Comparison of ENCODE assay signal across 17 cellular contexts in genomic region chr6:65728879-65729479, GRCh38. TPM values are rescaled to one million over a fixed set of nuclear protein-coding genes. Genes with fewer than 3 reads are reported as not detected.
DNase-seq lines count a peak whose midpoint lies in the region; ATAC-seq and TF ChIP-seq lines count a peak whose summit lies in the region.
"Had no signal": no experiment of that assay in that cellular context is flagged by ENCODE, and none has a peak within 500 bp of the region (broad histone marks: within the 10 kb centered on the region; RNA-seq: fewer than 3 reads in every experiment).

No MANE protein-coding gene starts in this region.

- H2BK120ac ChIP-seq in neuronal stem cell (ENCODE audit: low read depth, low read length) = no peak overlapping the region

- H2AFZ ChIP-seq in hepatocyte (no peak overlapping the region), neuronal stem cell (ENCODE audit: low read length) (peak overlapping the region; percentile 74)
- H2AFZ ChIP-seq: GM23248 had no signal

- no peak overlapping the region for H3K27ac Mint-ChIP-seq in immature natural killer cell

- no peaks in the 10 kb centered on the region for H4K20me1 ChIP-seq in hepatocyte (ENCODE audit: insufficient read depth, poor library complexity, severe bottlenecking)

- no peak overlapping the region for H4K8ac ChIP-seq in neuronal stem cell (ENCODE audit: low read depth, low read length)

- in situ Hi-C loops in HAP-1 (cut with MboI; ENCODE audit: low sequenced_read_pairs) = no loop called here

- no peak overlapping the region for H3K4me3 Mint-ChIP-seq in immature natural killer cell
- H3K4me3 Mint-ChIP-seq: CD4-positive, alpha-beta memory T cell; H9 had no signal

- no peak overlapping the region for H3K9ac ChIP-seq in neuronal stem cell (ENCODE audit: low read depth, low read length, poor library complexity)
- H3K9ac ChIP-seq: GM23248 had no signal

- H3K79me1 ChIP-seq in neuronal stem cell (ENCODE audit: low read depth, low read length) = no peaks in the 10 kb centered on the region

- 46% methylated on average over 3 of the region's 3 CpGs for WGBS in hepatocyte (ENCODE audit: low lambda C conversion rate, missing lambda C conversion rate)
- no CpG with 5 or more reads among the region's 3 CpGs for WGBS in neuronal stem cell (ENCODE audit: extremely low coverage in 2 of 2, insufficient read length in 2 of 2, insufficient replicate concordance in 1 of 2), 2 donors
- WGBS in sigmoid colon, 2 donors = 14 to 40% methylated on average over 3 of the region's 3 CpGs

- no peak for TF ChIP-seq EP300 in sigmoid colon (IDR thresholded peaks at IDR 0.05)

- intact Hi-C loops in sigmoid colon (cut with DNase I) = no loop called here

- no peak overlapping the region for H3K23ac ChIP-seq in neuronal stem cell (ENCODE audit: low read depth, low read length, poor library complexity)

- no peaks in the 10 kb centered on the region for H3K9me2 ChIP-seq in hepatocyte (replicated peaks; ENCODE audit: insufficient read depth)

- H3K4me3 ChIP-seq in HAP-1 (no peak overlapping the region), hepatocyte (no peak overlapping the region), neuronal stem cell (ENCODE audit: low read length in 2 of 2) (no peak overlapping the region), sigmoid colon (no peak overlapping the region)
- H3K4me3 ChIP-seq: GM23248 had no signal

- H3K4me1 ChIP-seq in HAP-1 (peaks cover 23% of the 10 kb centered on the region), hepatocyte (ENCODE audit: insufficient read depth) (no peaks in the 10 kb centered on the region), neuronal stem cell (ENCODE audit: control insufficient read depth in 2 of 2, insufficient read depth in 1 of 2, low read depth in 1 of 2, low read length in 2 of 2) (no peaks in the 10 kb centered on the region), sigmoid colon (no peaks in the 10 kb centered on the region)
- H3K4me1 ChIP-seq: BE2C had no signal

- no peak for TF ChIP-seq POLR2A in sigmoid colon (IDR thresholded peaks at IDR 0.05)

- H3K9me3 ChIP-seq in HAP-1 (no peaks in the 10 kb centered on the region), hepatocyte (ENCODE audit: low read depth) (no peaks in the 10 kb centered on the region), neuronal stem cell (replicated peaks in 1 of 2; ENCODE audit: control insufficient read depth in 2 of 2, insufficient read depth in 1 of 2, low read depth in 1 of 2, low read length in 2 of 2) (no peaks in the 10 kb centered on the region), sigmoid colon (no peaks in the 10 kb centered on the region)
- H3K9me3 ChIP-seq: BE2C had no signal

- no peaks in the 10 kb centered on the region for H3K4me1 Mint-ChIP-seq in immature natural killer cell
- H3K4me1 Mint-ChIP-seq: CD4-positive, alpha-beta memory T cell; H9 had no signal

- H3K27me3 ChIP-seq in HAP-1 (ENCODE audit: low read depth) (no peaks in the 10 kb centered on the region), hepatocyte (no peaks in the 10 kb centered on the region), neuronal stem cell (ENCODE audit: control insufficient read depth in 3 of 3, insufficient read depth in 3 of 3, low read depth in 1 of 3, low read length in 3 of 3) (no peaks in the 10 kb centered on the region), sigmoid colon (no peaks in the 10 kb centered on the region)
- H3K27me3 ChIP-seq: BE2C had no signal

- no peak overlapping the region for H4K91ac ChIP-seq in neuronal stem cell (ENCODE audit: low read depth, low read length, poor library complexity)

- H2BK5ac ChIP-seq in neuronal stem cell (ENCODE audit: low read length) = no peak overlapping the region

- H3K36me3 Mint-ChIP-seq in immature natural killer cell = peaks cover 0 to 4% (median 0%) of the 10 kb centered on the region in 3 donors
- H3K36me3 Mint-ChIP-seq: CD4-positive, alpha-beta memory T cell had no signal

- ATAC-seq in SK-N-SH treated with all-trans-retinoic acid at 6 μM for 48 hours = no peak

- H2AK5ac ChIP-seq in neuronal stem cell (ENCODE audit: low read depth, low read length) = no peak overlapping the region

- no peaks in the 10 kb centered on the region for H3K79me2 ChIP-seq in hepatocyte

- H3K36me3 ChIP-seq in HAP-1 (replicated peaks) (no peaks in the 10 kb centered on the region), hepatocyte (replicated peaks; ENCODE audit: insufficient read depth, low read depth) (no peaks in the 10 kb centered on the region), neuronal stem cell (replicated peaks in 1 of 2; ENCODE audit: control insufficient read depth in 2 of 2, insufficient read depth in 2 of 2, low read length in 2 of 2) (no peaks in the 10 kb centered on the region), sigmoid colon (no peaks in the 10 kb centered on the region)
- H3K36me3 ChIP-seq: BE2C had no signal

- no peak overlapping the region for H3K4me2 ChIP-seq in hepatocyte
- H3K4me2 ChIP-seq in neuronal stem cell (ENCODE audit: insufficient read depth, low read length, poor library complexity, severe bottlenecking) = no peak overlapping the region

- peaks cover 19 to 74% (median 45%) of the 10 kb centered on the region in 6 donors for H3K9me3 Mint-ChIP-seq in immature natural killer cell
- H3K9me3 Mint-ChIP-seq: H9 had no signal

- no peak overlapping the region for H2BK12ac ChIP-seq in neuronal stem cell (ENCODE audit: low read length)

- DNase-seq in HAP-1 (ENCODE audit: low spot score in 2 of 2) (peak; percentile 55 to 71), hepatocyte (ENCODE audit: low spot score) (no peak), neuronal stem cell (ENCODE audit: low spot score) (no peak), immature natural killer cell (no peak), RKO (ENCODE audit: low spot score) (no peak), sigmoid colon (no peak)
- DNase-seq: BE2C; CD4-positive, alpha-beta memory T cell; COR-L47; DMS153; DMS79 treated with DMSO at 0.1 percent for 48 hours; EL; GM23248; H9 had no signal

- H3K27ac ChIP-seq in hepatocyte = peak overlapping the region; percentile 23
- no peak overlapping the region for H3K27ac ChIP-seq in neuronal stem cell (replicated peaks; ENCODE audit: low read length)
- no peak overlapping the region for H3K27ac ChIP-seq in sigmoid colon
- H3K27ac ChIP-seq: C4-2B, GM23248 had no signal

- H3K14ac ChIP-seq in neuronal stem cell (ENCODE audit: low read length) = no peak overlapping the region

- no peak overlapping the region for H3K18ac ChIP-seq in neuronal stem cell (ENCODE audit: low read length)

- TF ChIP-seq CTCF in hepatocyte (IDR thresholded peaks at IDR 0.05; ENCODE audit: poor library complexity) = no peak
- no peak for TF ChIP-seq CTCF in sigmoid colon (IDR thresholded peaks at IDR 0.05)

- no peaks in the 10 kb centered on the region for H3K27me3 Mint-ChIP-seq in immature natural killer cell (ENCODE audit: low read depth in 3 of 3)
- H3K27me3 Mint-ChIP-seq: CD4-positive, alpha-beta memory T cell had no signal

- no peak overlapping the region for H2BK15ac ChIP-seq in neuronal stem cell (ENCODE audit: low read length)

- H3K4ac ChIP-seq in neuronal stem cell (ENCODE audit: low read length) = no peak overlapping the region

TF ChIP-seq in SK-N-SH treated with all-trans-retinoic acid at 6 μM for 48 hours, 23 proteins besides CTCF, POLR2A, EP300 and RAD21 (continues in another document):
- TF ChIP-seq PPARA (CRISPR knock-in tag; IDR thresholded peaks at IDR 0.05; ENCODE audit: borderline replicate concordance) = no peak
- no peak for TF ChIP-seq TOX (CRISPR knock-in tag; IDR thresholded peaks at IDR 0.05; ENCODE audit: borderline replicate concordance)
- no peak for TF ChIP-seq OSR1 (CRISPR knock-in tag; IDR thresholded peaks at IDR 0.05)
- no peak for TF ChIP-seq CSRNP3 (CRISPR knock-in tag; IDR thresholded peaks at IDR 0.05)
- no peak for TF ChIP-seq ZFP30 (CRISPR knock-in tag; IDR thresholded peaks at IDR 0.05)
- no peak for TF ChIP-seq ISL1 (CRISPR knock-in tag; IDR thresholded peaks at IDR 0.05)
- TF ChIP-seq BACH2 (CRISPR knock-in tag; IDR thresholded peaks at IDR 0.05; ENCODE audit: borderline replicate concordance) = no peak
- TF ChIP-seq, protein P1, sequence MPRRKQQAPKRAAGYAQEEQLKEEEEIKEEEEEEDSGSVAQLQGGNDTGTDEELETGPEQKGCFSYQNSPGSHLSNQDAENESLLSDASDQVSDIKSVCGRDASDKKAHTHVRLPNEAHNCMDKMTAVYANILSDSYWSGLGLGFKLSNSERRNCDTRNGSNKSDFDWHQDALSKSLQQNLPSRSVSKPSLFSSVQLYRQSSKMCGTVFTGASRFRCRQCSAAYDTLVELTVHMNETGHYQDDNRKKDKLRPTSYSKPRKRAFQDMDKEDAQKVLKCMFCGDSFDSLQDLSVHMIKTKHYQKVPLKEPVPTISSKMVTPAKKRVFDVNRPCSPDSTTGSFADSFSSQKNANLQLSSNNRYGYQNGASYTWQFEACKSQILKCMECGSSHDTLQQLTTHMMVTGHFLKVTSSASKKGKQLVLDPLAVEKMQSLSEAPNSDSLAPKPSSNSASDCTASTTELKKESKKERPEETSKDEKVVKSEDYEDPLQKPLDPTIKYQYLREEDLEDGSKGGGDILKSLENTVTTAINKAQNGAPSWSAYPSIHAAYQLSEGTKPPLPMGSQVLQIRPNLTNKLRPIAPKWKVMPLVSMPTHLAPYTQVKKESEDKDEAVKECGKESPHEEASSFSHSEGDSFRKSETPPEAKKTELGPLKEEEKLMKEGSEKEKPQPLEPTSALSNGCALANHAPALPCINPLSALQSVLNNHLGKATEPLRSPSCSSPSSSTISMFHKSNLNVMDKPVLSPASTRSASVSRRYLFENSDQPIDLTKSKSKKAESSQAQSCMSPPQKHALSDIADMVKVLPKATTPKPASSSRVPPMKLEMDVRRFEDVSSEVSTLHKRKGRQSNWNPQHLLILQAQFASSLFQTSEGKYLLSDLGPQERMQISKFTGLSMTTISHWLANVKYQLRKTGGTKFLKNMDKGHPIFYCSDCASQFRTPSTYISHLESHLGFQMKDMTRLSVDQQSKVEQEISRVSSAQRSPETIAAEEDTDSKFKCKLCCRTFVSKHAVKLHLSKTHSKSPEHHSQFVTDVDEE (CRISPR knock-in tag; IDR thresholded peaks at IDR 0.05) = no peak

RNA-seq across cellular contexts. Expression of gene EYS, which starts 22.0 kb away (rescaled TPM):
- total RNA-seq in hepatocyte (0.57 and 1.4 TPM in 2 replicates), sigmoid colon (not detected)
- polyA plus RNA-seq in hepatocyte (0.68 and 0.80 TPM in 2 replicates), immature natural killer cell (not detected), sigmoid colon (under 1 TPM in 2 of 3 donors, not detected in 1; 0.07 to 0.46 TPM)
- 0.14 TPM for polyA plus RNA-seq in neuronal stem cell (2013, experiment 1 of 2)
- polyA plus RNA-seq in neuronal stem cell (2013, experiment 2 of 2) = 0.07 TPM
- total RNA-seq: CD4-positive, alpha-beta memory T cell; GM23248; H9 had no signal
- polyA plus RNA-seq: AG04450 had no signal

Comparison
In these comparisons a context has a peak if more than half of its experiments do, and no peak if none do; other contexts are left out.
1. DNase-seq: peak in HAP-1 (2 of 2); none in hepatocyte (single experiment), neuronal stem cell (single experiment), immature natural killer cell (0 of 3), RKO (single experiment) and sigmoid colon (single experiment).